Comparison of ENCODE assay signal across 8 cellular contexts in the genomic region with DNA sequence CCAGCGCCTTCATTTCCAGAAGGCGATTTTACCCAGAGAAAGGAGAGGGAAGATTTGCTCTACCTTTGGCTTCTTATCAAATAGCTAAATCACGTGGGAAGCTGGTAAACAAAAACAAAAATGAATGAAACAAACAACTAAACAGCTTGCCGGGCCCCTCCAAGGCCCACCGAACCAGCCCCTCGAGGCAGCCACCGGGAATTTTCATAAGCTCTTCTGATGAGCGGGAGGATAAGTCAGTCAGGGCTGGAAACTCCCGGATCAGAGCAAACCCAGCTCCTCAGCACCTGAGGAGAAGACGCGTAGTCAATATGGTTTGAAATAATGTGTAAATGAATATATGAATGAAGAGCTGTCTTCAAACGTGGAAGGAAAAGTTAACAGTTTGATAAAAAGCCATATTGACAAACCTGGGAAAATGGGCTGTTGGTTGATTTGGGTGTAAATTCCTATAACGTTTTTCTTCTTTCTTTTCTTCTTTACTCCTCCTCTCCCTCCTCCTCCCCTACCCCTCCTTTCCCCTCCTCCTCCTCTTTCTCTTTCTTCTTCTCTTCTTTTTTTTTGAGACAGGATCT. TPM values are rescaled to one million over a fixed set of nuclear protein-coding genes. Genes with fewer than 3 reads are reported as not detected.
A peak's percentile ranks its signal among the peaks of the same experiment; 100 is the strongest.
DNase-seq lines count a peak whose midpoint lies in the region; ATAC-seq and TF ChIP-seq lines count a peak whose summit lies in the region.

No MANE protein-coding gene starts in this region.

- no peaks in the 10 kb centered on the region for H3K27me3 Mint-ChIP-seq in stimulated activated naive CD8-positive, alpha-beta T cell treated with anti-CD3 and anti-CD28 coated beads, Interleukin-15, Interleukin-2, amounts not matched to agents 100 ng/mL and 50 ng/mL, for 24 hours

- H3K9me3 Mint-ChIP-seq in stimulated activated naive CD8-positive, alpha-beta T cell treated with anti-CD3 and anti-CD28 coated beads, Interleukin-15, Interleukin-2, amounts not matched to agents 100 ng/mL and 50 ng/mL, for 24 hours: no peaks in the 10 kb centered on the region

- H3K36me3 Mint-ChIP-seq in stimulated activated naive CD8-positive, alpha-beta T cell treated with anti-CD3 and anti-CD28 coated beads, Interleukin-15, Interleukin-2, amounts not matched to agents 100 ng/mL and 50 ng/mL, for 24 hours (ENCODE audit: low read depth): no peaks in the 10 kb centered on the region

- peak overlapping the region; percentile 90 for H3K9ac ChIP-seq in mammary epithelial cell (ENCODE audit: insufficient read depth, low read length)

- CTCF ChIA-PET in mammary epithelial cell (lab: Charles Lee; ENCODE audit: low non-redundant PET): interaction anchor here (0.6 to 0.7 kb wide), 3 partner anchors 420 to 774 kb away, joined by 3 to 36 read pairs (median 3); no protein-coding TSS in a partner anchor

- TF ChIP-seq CTCF in mammary epithelial cell (conservative IDR thresholded peaks at IDR 0.05 in 1 of 2, IDR thresholded peaks at IDR 0.05 in 1 of 2; ENCODE audit: extremely low read depth in 1 of 2, insufficient read depth in 1 of 2, low read depth in 1 of 2, low read length in 2 of 2): no peak

- in situ Hi-C loops in mammary epithelial cell (cut with MboI; ENCODE audit: low sequenced_read_pairs in 2 of 2): no loop called here

- no peaks in the 10 kb centered on the region for H3K27me3 ChIP-seq in mammary epithelial cell (ENCODE audit: insufficient read depth, low read length)

- H3K4me3 ChIP-seq in mammary epithelial cell (replicated peaks in 1 of 3; ENCODE audit: insufficient read depth in 1 of 3, low read depth in 2 of 3, low read length in 3 of 3) (peak overlapping the region; percentile 57 to 66 (median 61)), mesodermal cell (ENCODE audit: extremely low read depth, insufficient read depth, low read length, poor library complexity, severe bottlenecking) (peak overlapping the region; percentile 25)

- 8% methylated on average over 13 of the region's 13 CpGs for WGBS in mammary epithelial cell (ENCODE audit: low coverage, missing lambda C conversion rate)
- WGBS in mesodermal cell (ENCODE audit: insufficient coverage in 2 of 2), 2 experiments: 75 to 79% methylated on average over 10 to 11 of the region's 13 CpGs

- TSS peak; percentile 71 for BruUV-seq in mammary epithelial cell (replicated peaks; lab: Mats Ljungman, UMichigan)

- H4K20me1 ChIP-seq in mammary epithelial cell (ENCODE audit: insufficient read depth, low read length): no peaks in the 10 kb centered on the region

- H3K79me2 ChIP-seq in mammary epithelial cell (ENCODE audit: insufficient read depth, low read length): no peaks in the 10 kb centered on the region

- H3K36me3 ChIP-seq in mammary epithelial cell (ENCODE audit: insufficient read depth, low read length) (no peaks in the 10 kb centered on the region), mesodermal cell (ENCODE audit: control insufficient read depth, insufficient read depth, low read length) (no peaks in the 10 kb centered on the region)

- peak overlapping the region; percentile 97 for H2AFZ ChIP-seq in mammary epithelial cell (ENCODE audit: low read depth, low read length)

- H3K27ac ChIP-seq in mammary epithelial cell (ENCODE audit: insufficient read depth, low read depth, low read length) (peak overlapping the region; percentile 92), mesodermal cell (ENCODE audit: low read depth, low read length, severe bottlenecking) (peak overlapping the region; percentile 90)

- peak overlapping the region; percentile 87 for H3K4me3 Mint-ChIP-seq in stimulated activated naive CD8-positive, alpha-beta T cell treated with anti-CD3 and anti-CD28 coated beads, Interleukin-15, Interleukin-2, amounts not matched to agents 100 ng/mL and 50 ng/mL, for 24 hours

- H3K9me3 ChIP-seq in mammary epithelial cell (replicated peaks; ENCODE audit: insufficient read depth, low read length) (no peaks in the 10 kb centered on the region), mesodermal cell (ENCODE audit: control insufficient read depth, low read length) (no peaks in the 10 kb centered on the region)

- intact Hi-C loops in mammary epithelial cell (cut with micrococcal nuclease): loop anchor here (2.0 kb wide), 1 partner anchor 48 kb away; the partner anchor contains the start of gene KIF23

- no peak for DNase-seq in stimulated activated naive CD8-positive, alpha-beta T cell treated with anti-CD3 and anti-CD28 coated beads, Interleukin-15, Interleukin-2, amounts not matched to agents 100 U/mL and 50 U/mL, for 24 hours
- DNase-seq in mammary epithelial cell (peak; percentile 44), hepatic stellate cell (ENCODE audit: low spot score) (no peak), RPMI8226 (no peak)
- no peak for DNase-seq in NK-92 treated with Interleukin-12 subunit alpha and Interleukin-12 subunit beta, amount 100 ng/mL, for 24 hours (lab: John Stamatoyannopoulos, UW)

- ATAC-seq in stimulated activated naive CD8-positive, alpha-beta T cell treated with anti-CD3 and anti-CD28 coated beads, Interleukin-15, Interleukin-2, amounts not matched to agents 100 U/mL and 50 U/mL, for 24 hours: no peak
- no peak for ATAC-seq in GM18909 (IDR thresholded peaks at IDR 0.05; ENCODE audit: poor library complexity, unreplicated experiment)

- H3K27ac Mint-ChIP-seq in stimulated activated naive CD8-positive, alpha-beta T cell treated with anti-CD3 and anti-CD28 coated beads, Interleukin-15, Interleukin-2, amounts not matched to agents 100 ng/mL and 50 ng/mL, for 24 hours: peak overlapping the region; percentile 89

- H3K4me1 ChIP-seq in mammary epithelial cell (ENCODE audit: insufficient read depth, low read length) (peaks cover 28% of the 10 kb centered on the region), mesodermal cell (ENCODE audit: control insufficient read depth, insufficient read depth, low read length, poor library complexity, severe bottlenecking) (peaks cover 20% of the 10 kb centered on the region)

- peaks cover 36% of the 10 kb centered on the region for H3K4me1 Mint-ChIP-seq in stimulated activated naive CD8-positive, alpha-beta T cell treated with anti-CD3 and anti-CD28 coated beads, Interleukin-15, Interleukin-2, amounts not matched to agents 100 ng/mL and 50 ng/mL, for 24 hours (ENCODE audit: low read depth)

- dilution Hi-C loops in mammary epithelial cell (cut with HindIII; ENCODE audit: low sequenced_read_pairs): no loop called here

- H3K4me2 ChIP-seq in mammary epithelial cell (ENCODE audit: insufficient read depth, low read depth, low read length): peak overlapping the region; percentile 88

RNA-seq across cellular contexts. Expression of gene RPLP1, which starts 10.7 kb away (rescaled TPM):
- total RNA-seq in mammary epithelial cell: 1,000 to 10,000 TPM in 1 of 2 donors, 100 to 1,000 TPM in 1; 152 to 1,750 TPM
- polyA plus RNA-seq in mammary epithelial cell: 1,472 TPM
- 850 TPM for polyA minus RNA-seq in mammary epithelial cell
- polyA plus RNA-seq in mesodermal cell (2013, experiment 1 of 2): 2,692 TPM
- 2,615 TPM for polyA plus RNA-seq in mesodermal cell (2013, experiment 2 of 2)

RNA-seq across cellular contexts. Expression of gene KIF23, which starts 49.1 kb away (rescaled TPM):
- total RNA-seq in mammary epithelial cell: 10 to 100 TPM; 14.7 to 55.8 TPM
- 33.1 TPM for polyA plus RNA-seq in mammary epithelial cell
- 26.7 TPM for polyA minus RNA-seq in mammary epithelial cell
- polyA plus RNA-seq in mesodermal cell (2013, experiment 1 of 2): 42.9 TPM
- 47.7 TPM for polyA plus RNA-seq in mesodermal cell (2013, experiment 2 of 2)
